In the genomic region with DNA sequence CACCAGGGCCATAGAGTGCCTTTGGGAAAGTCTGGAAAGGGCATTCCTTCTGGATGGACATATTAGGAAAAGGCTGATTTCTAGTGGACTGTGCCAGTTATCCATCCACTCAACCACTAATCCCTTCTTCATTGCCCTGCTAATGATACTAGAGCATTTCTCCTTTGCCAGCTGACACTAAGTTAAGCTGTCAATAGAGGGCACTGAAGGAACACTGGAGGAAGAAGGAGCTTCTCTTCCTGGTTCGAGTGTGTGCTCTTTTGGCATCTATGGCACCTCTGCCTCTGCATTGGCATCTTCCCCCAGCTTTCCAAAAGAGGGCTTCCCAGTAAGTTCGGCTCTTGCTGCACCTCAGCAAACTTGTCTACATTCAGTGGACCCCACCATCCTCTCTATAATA, we compare ENCODE assay signal across 8 cellular contexts.
DNase-seq lines count a peak whose midpoint lies in the region; ATAC-seq and TF ChIP-seq lines count a peak whose summit lies in the region.

No MANE protein-coding gene starts in this region.

- peak; percentile 69 for TF ChIP-seq CTCF in PC-3 (conservative IDR thresholded peaks at IDR 0.05; ENCODE audit: low read depth, low read length)

- DNase-seq in G401 (ENCODE audit: low spot score) (peak; percentile 13), HuH-7.5 (ENCODE audit: low spot score) (peak; percentile 19), PC-3 (peak; percentile 66), globus pallidus (ENCODE audit: low spot score) (peak; percentile 3), dedifferentiated amniotic fluid mesenchymal stem cell (ENCODE audit: extremely low spot score) (no peak)
- DNase-seq in natural killer cell treated with Interleukin-12 subunit alpha and Interleukin-12 subunit beta and Interleukin-15 and Interleukin-18, amount 100 ng/mL, for 72 hours (ENCODE audit: low spot score) = no peak
- DNase-seq in effector memory CD8-positive, alpha-beta T cell = no peak

- no peaks in the 10 kb centered on the region for H3K4me1 ChIP-seq in PC-3 (ENCODE audit: insufficient read depth, low read length)

- no peak overlapping the region for H3K4me2 ChIP-seq in PC-3 (ENCODE audit: low read length)

- no peak overlapping the region for H3K4me3 ChIP-seq in PC-3 (ENCODE audit: low read length)

- no peaks in the 10 kb centered on the region for H3K9me2 ChIP-seq in PC-3 (replicated peaks; ENCODE audit: low read length)

- H3K27ac Mint-ChIP-seq in natural killer cell treated with Interleukin-12 subunit alpha and Interleukin-12 subunit beta and Interleukin-15 and Interleukin-18, amount 100 ng/mL, for 72 hours = no peak overlapping the region
- H3K27ac Mint-ChIP-seq in effector memory CD8-positive, alpha-beta T cell = no peak overlapping the region

- H3K4me3 Mint-ChIP-seq in natural killer cell treated with Interleukin-12 subunit alpha and Interleukin-12 subunit beta and Interleukin-15 and Interleukin-18, amount 100 ng/mL, for 72 hours = no peak overlapping the region
- H3K4me3 Mint-ChIP-seq in effector memory CD8-positive, alpha-beta T cell = no peak overlapping the region

- no peaks in the 10 kb centered on the region for H3K79me2 ChIP-seq in PC-3 (ENCODE audit: low read length)

- no peaks in the 10 kb centered on the region for H3F3A ChIP-seq in PC-3 (ENCODE audit: low read length, unreplicated experiment)

- POLR2A ChIA-PET in PC-3 (lab: Charles Lee; ENCODE audit: unreplicated experiment) = no interaction called here

- no TSS peak for BruUV-seq in PC-3 (replicated peaks; lab: Mats Ljungman, UMichigan)

- ATAC-seq in GM21423 (IDR thresholded peaks at IDR 0.05; ENCODE audit: unreplicated experiment) (peak; percentile 85), PC-3 (peak; percentile 64)
- ATAC-seq in natural killer cell treated with Interleukin-12 subunit alpha and Interleukin-12 subunit beta and Interleukin-15 and Interleukin-18, amount 100 ng/mL, for 72 hours = no peak
- ATAC-seq in effector memory CD8-positive, alpha-beta T cell (replicated peaks) = no peak

- no peaks in the 10 kb centered on the region for H3K9me3 Mint-ChIP-seq in natural killer cell treated with Interleukin-12 subunit alpha and Interleukin-12 subunit beta and Interleukin-15 and Interleukin-18, amount 100 ng/mL, for 72 hours
- no peaks in the 10 kb centered on the region for H3K9me3 Mint-ChIP-seq in effector memory CD8-positive, alpha-beta T cell

- H3K27me3 ChIP-seq in PC-3 (ENCODE audit: low read length) = peaks cover 10% of the 10 kb centered on the region; the same call in 1 of the 2 replicates

- CTCF ChIA-PET in PC-3 (lab: Charles Lee) = no interaction called here

- H3K27me3 Mint-ChIP-seq in natural killer cell treated with Interleukin-12 subunit alpha and Interleukin-12 subunit beta and Interleukin-15 and Interleukin-18, amount 100 ng/mL, for 72 hours = peaks cover 0 to 3% of the 10 kb centered on the region in 2 donors
- H3K27me3 Mint-ChIP-seq in effector memory CD8-positive, alpha-beta T cell = no peaks in the 10 kb centered on the region

- H3K4me1 Mint-ChIP-seq in natural killer cell treated with Interleukin-12 subunit alpha and Interleukin-12 subunit beta and Interleukin-15 and Interleukin-18, amount 100 ng/mL, for 72 hours (ENCODE audit: low read depth in 2 of 2) = no peaks in the 10 kb centered on the region
- no peaks in the 10 kb centered on the region for H3K4me1 Mint-ChIP-seq in effector memory CD8-positive, alpha-beta T cell (ENCODE audit: low read depth in 2 of 2)

- intact Hi-C loops in PC-3 (cut with micrococcal nuclease) = loop anchor here (1.0 to 5.0 kb wide), 2 partner anchors 81 to 283 kb away; no protein-coding TSS in a partner anchor

- H3K9ac ChIP-seq in PC-3 (ENCODE audit: low read length) = no peak overlapping the region

- no peak overlapping the region for H3K27ac ChIP-seq in PC-3 (ENCODE audit: low read length)

- no peaks in the 10 kb centered on the region for H3K36me3 ChIP-seq in PC-3 (ENCODE audit: low read depth, low read length)

- H3K9me3 ChIP-seq in PC-3 (ENCODE audit: low read length) = no peaks in the 10 kb centered on the region

- no peaks in the 10 kb centered on the region for H4K20me1 ChIP-seq in PC-3 (ENCODE audit: low read length)

- in situ Hi-C loops in G401 (cut with HindIII; ENCODE audit: low sequenced_read_pairs) = no loop called here

- no peaks in the 10 kb centered on the region for H3K36me3 Mint-ChIP-seq in natural killer cell treated with Interleukin-12 subunit alpha and Interleukin-12 subunit beta and Interleukin-15 and Interleukin-18, amount 100 ng/mL, for 72 hours
- H3K36me3 Mint-ChIP-seq in effector memory CD8-positive, alpha-beta T cell (ENCODE audit: insufficient read depth) = no peaks in the 10 kb centered on the region

- H2AFZ ChIP-seq in PC-3 (ENCODE audit: low read length) = no peak overlapping the region

Comparison
In these comparisons a context has a peak if more than half of its experiments do, and no peak if none do; other contexts are left out.
1. DNase-seq: peak in G401 (single experiment), HuH-7.5 (single experiment), PC-3 (single experiment) and globus pallidus (single experiment); none in dedifferentiated amniotic fluid mesenchymal stem cell (single experiment), natural killer cell treated with Interleukin-12 subunit alpha and Interleukin-12 subunit beta and Interleukin-15 and Interleukin-18, amount 100 ng/mL, for 72 hours (single experiment) and effector memory CD8-positive, alpha-beta T cell (0 of 3).
2. ATAC-seq: peak in GM21423 (single experiment) and PC-3 (single experiment); none in natural killer cell treated with Interleukin-12 subunit alpha and Interleukin-12 subunit beta and Interleukin-15 and Interleukin-18, amount 100 ng/mL, for 72 hours (0 of 2) and effector memory CD8-positive, alpha-beta T cell (single experiment).